9 cellular contexts compared by ENCODE assay signal in the genomic region with DNA sequence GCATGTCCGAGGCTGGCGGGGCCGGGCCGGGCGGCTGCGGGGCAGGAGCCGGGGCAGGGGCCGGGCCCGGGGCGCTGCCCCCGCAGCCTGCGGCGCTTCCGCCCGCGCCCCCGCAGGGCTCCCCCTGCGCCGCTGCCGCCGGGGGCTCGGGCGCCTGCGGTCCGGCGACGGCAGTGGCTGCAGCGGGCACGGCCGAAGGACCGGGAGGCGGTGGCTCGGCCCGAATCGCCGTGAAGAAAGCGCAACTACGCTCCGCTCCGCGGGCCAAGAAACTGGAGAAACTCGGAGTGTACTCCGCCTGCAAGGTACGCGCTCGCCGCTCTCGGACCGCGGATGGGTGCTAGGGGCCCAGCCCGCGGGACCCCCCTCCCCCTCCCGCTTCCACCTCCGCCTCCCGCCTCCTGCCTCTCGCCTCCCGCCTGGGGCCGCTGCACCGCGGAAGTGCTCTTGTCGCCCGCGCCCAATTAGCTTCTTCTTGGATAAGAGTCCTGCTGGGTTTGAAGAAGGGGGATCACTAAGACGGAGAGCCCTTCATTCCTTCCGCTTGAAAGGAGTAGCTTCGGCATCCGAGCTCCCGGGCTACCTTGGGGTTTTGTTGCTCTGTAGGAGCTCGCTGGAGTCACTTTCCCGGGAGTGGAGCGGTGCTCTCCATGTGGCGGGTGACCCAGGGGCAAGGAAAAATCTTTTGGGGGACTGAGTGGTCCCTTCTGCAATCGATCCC. TPM values are rescaled to one million over a fixed set of nuclear protein-coding genes. Genes with fewer than 3 reads are reported as not detected.
A peak's percentile ranks its signal among the peaks of the same experiment; 100 is the strongest.
DNase-seq lines count a peak whose midpoint lies in the region; ATAC-seq, FAIRE-seq and TF ChIP-seq lines count a peak whose summit lies in the region.
"Had no signal": no experiment of that assay in that cellular context is flagged by ENCODE, and none has a peak within 500 bp of the region (broad histone marks: within the 10 kb centered on the region; RNA-seq: fewer than 3 reads in every experiment).

No MANE protein-coding gene starts in this region.

- ATAC-seq in GM21367 (IDR thresholded peaks at IDR 0.05; ENCODE audit: unreplicated experiment) (peak; percentile 28), RWPE2 (ENCODE audit: low read depth) (peak; percentile 49)

- H3K9me3 Mint-ChIP-seq in nephron progenitor cell, result no peaks in the 10 kb centered on the region

- FAIRE-seq in HTR-8/SVneo (lab: Jason Lieb, UNC), result no peak

- H3K36me3 ChIP-seq in RWPE2 (ENCODE audit: low read depth) (no peaks in the 10 kb centered on the region), subcutaneous abdominal adipose tissue (ENCODE audit: control insufficient read depth in 5 of 5, insufficient read depth in 5 of 5, low read length in 5 of 5) (no peaks in the 10 kb centered on the region)

- peak; percentile 87 for DNase-seq in D341Med (ENCODE audit: low spot score)
- DNase-seq in HTR-8/SVneo (ENCODE audit: insufficient read length, low spot score), result peak; percentile 42
- DNase-seq in RWPE2 (ENCODE audit: low spot score), result peak; percentile 74
- peak; percentile 45 for DNase-seq in activated gamma-delta T cell treated with anti-CD3 and anti-CD28 coated beads, Interleukin-2, amount 50 U/mL, for 16 hours (ENCODE audit: low read depth)
- DNase-seq in fibroblast of villous mesenchyme (ENCODE audit: low read depth), result peak; percentile 83
- DNase-seq in nephron progenitor cell, result peak; percentile 72

- H3K27me3 ChIP-seq in RWPE2 (ENCODE audit: insufficient read depth, poor library complexity, severe bottlenecking) (no peaks in the 10 kb centered on the region), subcutaneous abdominal adipose tissue (ENCODE audit: control insufficient read depth in 5 of 5, insufficient read depth in 4 of 5, low read length in 5 of 5) (no peaks in the 10 kb centered on the region)

- H3K27ac Mint-ChIP-seq in nephron progenitor cell, result peak overlapping the region; percentile 94

- peak; percentile 6 for TF ChIP-seq CTCF in RWPE2 (IDR thresholded peaks at IDR 0.05; ENCODE audit: poor library complexity, severe bottlenecking)
- no peak for TF ChIP-seq CTCF in fibroblast of villous mesenchyme (IDR thresholded peaks at IDR 0.05; ENCODE audit: insufficient read depth, low read depth, low read length)
- no peak for TF ChIP-seq CTCF in nephron progenitor cell (IDR thresholded peaks at IDR 0.05)

- H3K4me1 ChIP-seq in RWPE2 (ENCODE audit: insufficient read depth, poor library complexity, severe bottlenecking) (peaks cover 7% of the 10 kb centered on the region), subcutaneous abdominal adipose tissue (ENCODE audit: control insufficient read depth in 5 of 5, insufficient read depth in 5 of 5, low read length in 5 of 5) (peaks cover 5 to 46% (median 45%) of the 10 kb centered on the region in 5 donors)

- peaks cover 43% of the 10 kb centered on the region for H3K4me1 Mint-ChIP-seq in nephron progenitor cell

- H3K36me3 Mint-ChIP-seq in nephron progenitor cell (ENCODE audit: low read depth), result no peaks in the 10 kb centered on the region

- peak overlapping the region; percentile 52 for H3K4me3 ChIP-seq in RWPE2 (ENCODE audit: severe bottlenecking)
- H3K4me3 ChIP-seq in fibroblast of villous mesenchyme (ENCODE audit: low read depth, low read length), result peak overlapping the region; percentile 70
- peak overlapping the region; percentile 81 to 94 (median 88) for H3K4me3 ChIP-seq in subcutaneous abdominal adipose tissue (ENCODE audit: low read depth in 1 of 5, low read length in 5 of 5)

- peak overlapping the region; percentile 92 for H3K4me3 Mint-ChIP-seq in nephron progenitor cell

- no peaks in the 10 kb centered on the region for H3K27me3 Mint-ChIP-seq in nephron progenitor cell (ENCODE audit: low read depth, poor library complexity)

- peak overlapping the region; percentile 65 to 89 (median 83) for H3K9ac ChIP-seq in subcutaneous abdominal adipose tissue (ENCODE audit: low read length in 5 of 5)

- H3K9me3 ChIP-seq in RWPE2 (ENCODE audit: severe bottlenecking) (no peaks in the 10 kb centered on the region), subcutaneous abdominal adipose tissue (ENCODE audit: control insufficient read depth in 5 of 5, low read length in 5 of 5) (no peaks in the 10 kb centered on the region)

- peak overlapping the region; percentile 65 for H3K27ac ChIP-seq in RWPE2 (ENCODE audit: poor library complexity, severe bottlenecking)
- H3K27ac ChIP-seq in subcutaneous abdominal adipose tissue (ENCODE audit: low read depth, low read length), result peak overlapping the region; percentile 87

RNA-seq across cellular contexts. Expression of a gene that starts 0.4 kb away (rescaled TPM):
- total RNA-seq in fibroblast of villous mesenchyme, result 9.7 and 12.5 TPM in 2 replicates

RNA-seq across cellular contexts. Expression of a gene that starts 28.6 kb away (rescaled TPM):
- total RNA-seq in fibroblast of villous mesenchyme, result not detected in 2 replicates
- total RNA-seq: subcutaneous adipose tissue had no signal

Comparison
In these comparisons a context has a peak if more than half of its experiments do, and no peak if none do; other contexts are left out.
1. Peak in every context shown above with its lines: DNase-seq, ATAC-seq, H3K4me3 ChIP-seq and H3K27ac ChIP-seq.